Comparison of ENCODE assay signal across 1 cellular context in genomic region chr2:178804791-178805190, GRCh38.
TF ChIP-seq lines count a peak whose summit lies in the region.

No MANE protein-coding gene starts in this region.

TF ChIP-seq in GM23338, 12 proteins besides CTCF, POLR2A, EP300 and RAD21 (continued from another document):
- TF ChIP-seq ZNF462 (CRISPR knock-in tag; IDR thresholded peaks at IDR 0.05) (no peak), STAT1 (IDR thresholded peaks at IDR 0.05; ENCODE audit: unreplicated experiment) (no peak), NANOG (IDR thresholded peaks at IDR 0.05; ENCODE audit: borderline replicate concordance) (no peak), EZH2phosphoT487 (IDR thresholded peaks at IDR 0.05; ENCODE audit: unreplicated experiment) (no peak), CREB1 (CRISPR knock-in tag; IDR thresholded peaks at IDR 0.05; ENCODE audit: low read depth) (no peak), EZH2 (IDR thresholded peaks at IDR 0.05; ENCODE audit: low read depth, unreplicated experiment) (no peak), POLR2AphosphoS5 (IDR thresholded peaks at IDR 0.05; ENCODE audit: low read depth) (no peak), REST (IDR thresholded peaks at IDR 0.05; ENCODE audit: unreplicated experiment) (no peak), JUNB (IDR thresholded peaks at IDR 0.05; ENCODE audit: unreplicated experiment) (no peak)
TF ChIP-seq in GM23338: peak in this region for 0.
